34 cellular contexts compared by ENCODE assay signal in the genomic region with DNA sequence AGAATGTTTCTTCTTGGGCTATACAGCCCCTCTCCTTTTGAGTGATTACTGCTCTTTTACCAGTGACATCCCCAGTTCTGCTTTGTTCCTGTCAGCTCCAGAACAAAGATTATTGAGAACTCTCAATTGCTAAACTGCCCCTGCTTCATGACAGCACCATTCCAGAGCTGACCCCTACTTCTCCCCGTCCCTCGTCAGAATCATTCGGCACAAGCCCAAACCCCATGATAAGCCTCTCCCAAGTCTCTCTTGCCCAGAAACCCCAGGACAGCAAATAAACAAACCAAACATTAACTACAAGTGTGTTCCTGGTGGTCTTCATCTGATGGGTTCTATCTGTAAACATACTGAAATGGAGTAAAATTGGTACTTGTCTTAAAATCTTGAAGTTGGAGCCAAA. TPM values are rescaled to one million over a fixed set of nuclear protein-coding genes. Genes with fewer than 3 reads are reported as not detected.
"Had no signal": no experiment of that assay in that cellular context is flagged by ENCODE, and none has a peak within 500 bp of the region (broad histone marks: within the 10 kb centered on the region; RNA-seq: fewer than 3 reads in every experiment).

No MANE protein-coding gene starts in this region.

- H3K9me3 Mint-ChIP-seq: activated CD4-positive, alpha-beta memory T cell treated with anti-CD3 and anti-CD28 coated beads, Interleukin-2, amount 10 ng/mL, durations not matched to agents 7 days and 5 days; activated naive CD8-positive, alpha-beta T cell treated with anti-CD3 and anti-CD28 coated beads for 36 hours; activated T-helper 17 cell treated with anti-CD3 and anti-CD28 coated beads, Interleukin-2, amount 50 U/mL, for 72 hours; central memory CD8-positive, alpha-beta T cell; T-cell had no signal

- H3K36me3 Mint-ChIP-seq: activated CD8-positive, alpha-beta memory T cell treated with anti-CD3 and anti-CD28 coated beads, Interleukin-2, amount 10 ng/mL, durations not matched to agents 7 days and 5 days; activated naive CD8-positive, alpha-beta T cell treated with anti-CD3 and anti-CD28 coated beads for 36 hours; T-cell had no signal

- H3K4me3 Mint-ChIP-seq: activated CD4-positive, alpha-beta memory T cell treated with anti-CD3 and anti-CD28 coated beads, Interleukin-2, amount 10 ng/mL, durations not matched to agents 7 days and 5 days; activated CD8-positive, alpha-beta memory T cell treated with anti-CD3 and anti-CD28 coated beads, Interleukin-2, amount 10 ng/mL, durations not matched to agents 7 days and 5 days; activated naive CD8-positive, alpha-beta T cell treated with anti-CD3 and anti-CD28 coated beads for 36 hours; activated T-helper 17 cell treated with anti-CD3 and anti-CD28 coated beads, Interleukin-2, amount 50 U/mL, for 72 hours; central memory CD8-positive, alpha-beta T cell; T-cell had no signal

- H3K27me3 ChIP-seq: ascending aorta, cardiac muscle cell, SJCRH30 had no signal

- H3K4me2 ChIP-seq: SK-N-SH had no signal

- H3K9me3 ChIP-seq: ascending aorta, SJCRH30, SK-N-SH had no signal

- H3K27me3 Mint-ChIP-seq: activated naive CD8-positive, alpha-beta T cell treated with anti-CD3 and anti-CD28 coated beads for 36 hours had no signal

- H3K36me3 ChIP-seq: ascending aorta, cardiac muscle cell, SJCRH30 had no signal

- H3K27ac ChIP-seq: ascending aorta, cardiac muscle cell, SJCRH30, VCaP had no signal

- H3K4me1 Mint-ChIP-seq: activated CD4-positive, alpha-beta memory T cell treated with anti-CD3 and anti-CD28 coated beads, Interleukin-2, amount 10 ng/mL, durations not matched to agents 7 days and 5 days; activated CD8-positive, alpha-beta memory T cell treated with anti-CD3 and anti-CD28 coated beads, Interleukin-2, amount 10 ng/mL, durations not matched to agents 7 days and 5 days; activated naive CD8-positive, alpha-beta T cell treated with anti-CD3 and anti-CD28 coated beads for 36 hours; activated T-helper 17 cell treated with anti-CD3 and anti-CD28 coated beads, Interleukin-2, amount 50 U/mL, for 72 hours; central memory CD8-positive, alpha-beta T cell; T-cell had no signal

- DNase-seq: activated CD4-positive, alpha-beta memory T cell treated with anti-CD3 and anti-CD28 coated beads, Interleukin-2, amount 10 ng/mL, durations not matched to agents 7 days and 5 days; activated CD4-positive, alpha-beta T cell treated with anti-CD3 and anti-CD28 coated beads for 1 hour; activated CD4-positive, alpha-beta T cell treated with anti-CD3 and anti-CD28 coated beads for 48 hours; activated CD4-positive, CD25-positive, alpha-beta regulatory T cell; activated CD8-positive, alpha-beta memory T cell treated with anti-CD3 and anti-CD28 coated beads for 24 hours; activated CD8-positive, alpha-beta memory T cell treated with anti-CD3 and anti-CD28 coated beads, Interleukin-2, amount 10 ng/mL, durations not matched to agents 7 days and 5 days; activated CD8-positive, alpha-beta memory T cell treated with anti-CD3 and anti-CD28 coated beads, Interleukin-2, amount 50 U/mL, for 48 hours; activated effector memory CD4-positive, alpha-beta T cell treated with anti-CD3 and anti-CD28 coated beads, Interleukin-2, amount 50 U/mL, for 16 hours; activated naive CD4-positive, alpha-beta T cell; activated naive CD4-positive, alpha-beta T cell treated with anti-CD3 and anti-CD28 coated beads, Interleukin-2, amount 50 U/mL, for 16 hours; activated naive CD8-positive, alpha-beta T cell treated with anti-CD3 and anti-CD28 coated beads for 36 hours; activated T-cell treated with anti-CD3 and anti-CD28 coated beads, Interleukin-2, amount 50 U/mL, for 48 hours; amygdala; Karpas-422; NCI-H1105; NCI-H1417 treated with DMSO at 0.1 percent for 48 hours; NCI-H1694; NCI-H1930; NCI-H2081 treated with DMSO at 0.1 percent for 48 hours; NCI-H226; NCI-H446 treated with DMSO at 0.1 percent for 48 hours; NCI-H524; SHP77; SJCRH30; SK-N-SH; T-cell; T-helper 2 cell; T-helper 9 cell had no signal

- H3K4me3 ChIP-seq: ascending aorta, cardiac muscle cell, SJCRH30 had no signal

- H3K4me1 ChIP-seq: ascending aorta, SJCRH30 had no signal

- H3K27ac Mint-ChIP-seq: activated CD4-positive, alpha-beta memory T cell treated with anti-CD3 and anti-CD28 coated beads, Interleukin-2, amount 10 ng/mL, durations not matched to agents 7 days and 5 days; activated CD8-positive, alpha-beta memory T cell treated with anti-CD3 and anti-CD28 coated beads, Interleukin-2, amount 10 ng/mL, durations not matched to agents 7 days and 5 days; activated naive CD8-positive, alpha-beta T cell treated with anti-CD3 and anti-CD28 coated beads for 36 hours; activated T-helper 17 cell treated with anti-CD3 and anti-CD28 coated beads, Interleukin-2, amount 50 U/mL, for 72 hours; T-cell had no signal

- ATAC-seq: activated CD8-positive, alpha-beta memory T cell treated with anti-CD3 and anti-CD28 coated beads, Interleukin-2, amount 10 ng/mL, durations not matched to agents 7 days and 5 days; activated T-helper 17 cell treated with anti-CD3 and anti-CD28 coated beads, Interleukin-2, amount 50 U/mL, for 72 hours; Panc1; T-cell had no signal

- H3K9ac ChIP-seq: SK-N-SH had no signal

RNA-seq across cellular contexts. Expression of gene DLGAP5, which starts 9.3 kb away (rescaled TPM):
- total RNA-seq: ascending aorta had no signal
